21 cellular contexts compared by ENCODE assay signal in genomic region chr2:8877332-8877731, GRCh38.
"Had no signal": no experiment of that assay in that cellular context is flagged by ENCODE, and none has a peak within 500 bp of the region (broad histone marks: within the 10 kb centered on the region; RNA-seq: fewer than 3 reads in every experiment).

No MANE protein-coding gene starts in this region.

- H3K4me1 Mint-ChIP-seq: activated CD4-positive, alpha-beta memory T cell treated with anti-CD3 and anti-CD28 coated beads, Interleukin-2, amount 10 ng/mL, durations not matched to agents 7 days and 5 days; activated CD4-positive, alpha-beta T cell treated with anti-CD3 and anti-CD28 coated beads, Interleukin-2, amount 10 ng/mL, durations not matched to agents 7 days and 5 days; activated naive CD4-positive, alpha-beta T cell treated with anti-CD3 and anti-CD28 coated beads, Interleukin-2, amount 10 ng/mL, durations not matched to agents 7 days and 5 days; activated naive CD8-positive, alpha-beta T cell treated with anti-CD3 and anti-CD28 coated beads for 36 hours; activated T-helper 17 cell treated with anti-CD3 and anti-CD28 coated beads, Interleukin-2, amount 50 U/mL, for 72 hours had no signal

- H3K4me3 Mint-ChIP-seq: activated CD4-positive, alpha-beta memory T cell treated with anti-CD3 and anti-CD28 coated beads, Interleukin-2, amount 10 ng/mL, durations not matched to agents 7 days and 5 days; activated CD4-positive, alpha-beta T cell treated with anti-CD3 and anti-CD28 coated beads, Interleukin-2, amount 10 ng/mL, durations not matched to agents 7 days and 5 days; activated naive CD4-positive, alpha-beta T cell treated with anti-CD3 and anti-CD28 coated beads, Interleukin-2, amount 10 ng/mL, durations not matched to agents 7 days and 5 days; activated naive CD8-positive, alpha-beta T cell treated with anti-CD3 and anti-CD28 coated beads for 36 hours; activated T-helper 17 cell treated with anti-CD3 and anti-CD28 coated beads, Interleukin-2, amount 50 U/mL, for 72 hours had no signal

- ATAC-seq: activated T-helper 17 cell treated with anti-CD3 and anti-CD28 coated beads, Interleukin-2, amount 50 U/mL, for 72 hours had no signal

- DNase-seq: activated CD4-positive, alpha-beta memory T cell treated with anti-CD3 and anti-CD28 coated beads, Interleukin-2, amount 10 ng/mL, durations not matched to agents 7 days and 5 days; activated CD4-positive, alpha-beta T cell treated with anti-CD3 and anti-CD28 coated beads, Interleukin-2, amount 10 ng/mL, durations not matched to agents 7 days and 5 days; activated CD4-positive, CD25-positive, alpha-beta regulatory T cell; activated gamma-delta T cell; activated naive CD4-positive, alpha-beta T cell treated with anti-CD3 and anti-CD28 coated beads, Interleukin-2, amount 10 ng/mL, durations not matched to agents 7 days and 5 days; activated naive CD8-positive, alpha-beta T cell treated with anti-CD3 and anti-CD28 coated beads for 36 hours; activated T-cell treated with anti-CD3 and anti-CD28 coated beads for 4 hours; activated T-cell treated with anti-CD3 and anti-CD28 coated beads, Interleukin-2, amount 50 U/mL, for 48 hours; NCI-H1092; NCI-H1436; NCI-H187 treated with DMSO at 0.1 percent for 48 hours; NCI-H2107; NCI-H2171 treated with DMSO at 0.1 percent for 48 hours; NCI-H226; NCI-H526; SIG-M5; T-helper 2 cell; T1000 had no signal

- H3K27ac ChIP-seq: KMS-11, VCaP had no signal

- H3K9ac ChIP-seq: KMS-11 had no signal

- H3K27me3 Mint-ChIP-seq: activated CD4-positive, alpha-beta memory T cell treated with anti-CD3 and anti-CD28 coated beads, Interleukin-2, amount 10 ng/mL, durations not matched to agents 7 days and 5 days; activated CD4-positive, alpha-beta T cell treated with anti-CD3 and anti-CD28 coated beads, Interleukin-2, amount 10 ng/mL, durations not matched to agents 7 days and 5 days; activated naive CD8-positive, alpha-beta T cell treated with anti-CD3 and anti-CD28 coated beads for 36 hours; activated T-helper 17 cell treated with anti-CD3 and anti-CD28 coated beads, Interleukin-2, amount 50 U/mL, for 72 hours had no signal

- H3K36me3 Mint-ChIP-seq: activated naive CD4-positive, alpha-beta T cell treated with anti-CD3 and anti-CD28 coated beads, Interleukin-2, amount 10 ng/mL, durations not matched to agents 7 days and 5 days; activated naive CD8-positive, alpha-beta T cell treated with anti-CD3 and anti-CD28 coated beads for 36 hours had no signal

- H3K27ac Mint-ChIP-seq: activated CD4-positive, alpha-beta memory T cell treated with anti-CD3 and anti-CD28 coated beads, Interleukin-2, amount 10 ng/mL, durations not matched to agents 7 days and 5 days; activated CD4-positive, alpha-beta T cell treated with anti-CD3 and anti-CD28 coated beads, Interleukin-2, amount 10 ng/mL, durations not matched to agents 7 days and 5 days; activated naive CD4-positive, alpha-beta T cell treated with anti-CD3 and anti-CD28 coated beads, Interleukin-2, amount 10 ng/mL, durations not matched to agents 7 days and 5 days; activated naive CD8-positive, alpha-beta T cell treated with anti-CD3 and anti-CD28 coated beads for 36 hours; activated T-helper 17 cell treated with anti-CD3 and anti-CD28 coated beads, Interleukin-2, amount 50 U/mL, for 72 hours had no signal

- H3K4me2 ChIP-seq: KMS-11 had no signal

- H3K9me3 Mint-ChIP-seq: activated CD4-positive, alpha-beta memory T cell treated with anti-CD3 and anti-CD28 coated beads, Interleukin-2, amount 10 ng/mL, durations not matched to agents 7 days and 5 days; activated CD4-positive, alpha-beta T cell treated with anti-CD3 and anti-CD28 coated beads, Interleukin-2, amount 10 ng/mL, durations not matched to agents 7 days and 5 days; activated naive CD4-positive, alpha-beta T cell treated with anti-CD3 and anti-CD28 coated beads, Interleukin-2, amount 10 ng/mL, durations not matched to agents 7 days and 5 days; activated naive CD8-positive, alpha-beta T cell treated with anti-CD3 and anti-CD28 coated beads for 36 hours; activated T-helper 17 cell treated with anti-CD3 and anti-CD28 coated beads, Interleukin-2, amount 50 U/mL, for 72 hours had no signal
